8 cellular contexts compared by ENCODE assay signal in the genomic region with DNA sequence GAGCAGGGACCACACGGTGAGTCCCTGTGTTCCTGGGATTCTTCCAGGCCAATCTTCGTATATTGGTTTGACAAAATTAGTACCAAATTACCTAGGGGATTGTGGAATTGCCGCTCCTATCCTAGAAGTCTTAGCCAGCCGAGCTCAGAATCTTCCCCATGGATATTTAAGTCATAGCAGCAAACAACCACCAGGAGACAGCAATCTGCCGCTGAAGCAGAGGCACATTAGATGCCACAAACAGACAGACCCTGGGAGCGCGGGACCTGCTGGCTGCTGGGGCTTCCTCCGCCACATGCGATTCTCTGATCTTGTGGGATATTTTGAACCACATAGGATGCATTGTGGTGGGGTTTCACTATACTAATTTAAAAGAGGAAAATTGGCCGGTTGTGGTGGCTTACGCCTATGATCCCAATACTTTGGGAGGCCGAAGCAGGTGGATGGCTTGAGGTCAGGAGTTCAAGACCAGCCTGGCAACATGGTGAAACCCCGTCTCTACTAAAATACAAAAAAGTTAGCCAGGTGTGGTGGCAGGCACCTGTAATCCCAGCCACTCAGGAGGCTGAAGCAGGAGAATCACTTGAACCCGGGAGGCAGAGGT. TPM values are rescaled to one million over a fixed set of nuclear protein-coding genes. Genes with fewer than 3 reads are reported as not detected.
DNase-seq lines count a peak whose midpoint lies in the region; ATAC-seq, FAIRE-seq and TF ChIP-seq lines count a peak whose summit lies in the region.

No MANE protein-coding gene starts in this region.

- no peaks in the 10 kb centered on the region for H4K20me1 ChIP-seq in keratinocyte (ENCODE audit: control insufficient read depth, extremely low read depth, insufficient read depth, low read length)

- H3K36me3 ChIP-seq in HEK293 (ENCODE audit: control insufficient read depth in 2 of 2, insufficient read depth in 1 of 2, low read length in 2 of 2) = no peaks in the 10 kb centered on the region
- H3K36me3 ChIP-seq in keratinocyte (ENCODE audit: control insufficient read depth in 2 of 2, extremely low read depth in 1 of 2, insufficient read depth in 2 of 2, low read length in 2 of 2) = no peaks in the 10 kb centered on the region

- H3K4me2 ChIP-seq in keratinocyte (ENCODE audit: control insufficient read depth, extremely low read depth, insufficient read depth, low read depth, low read length) = no peak overlapping the region

- no peak overlapping the region for H2AFZ ChIP-seq in keratinocyte (ENCODE audit: control insufficient read depth, low read length)

- H3K27me3 ChIP-seq in keratinocyte (ENCODE audit: control insufficient read depth, extremely low read depth, insufficient read depth, low read length) = peaks cover 3% of the 10 kb centered on the region

- no peaks in the 10 kb centered on the region for H3K9me1 ChIP-seq in keratinocyte (ENCODE audit: control insufficient read depth, extremely low read depth, insufficient read depth, low read length)

- POLR2A ChIA-PET in HEK293 (lab: Yijun Ruan, JAX) = no interaction called here

- no peak for FAIRE-seq in keratinocyte (lab: Jason Lieb, UNC)

- H3K4me3 ChIP-seq in HEK293 (ENCODE audit: low read depth, low read length) (no peak overlapping the region), keratinocyte (ENCODE audit: control insufficient read depth in 2 of 3, extremely low read depth in 1 of 3, insufficient read depth in 2 of 3, low read depth in 1 of 3, low read length in 3 of 3) (no peak overlapping the region)

- H3K9me3 ChIP-seq in HEK293 (ENCODE audit: control insufficient read depth, insufficient read depth, low read depth, low read length) (no peaks in the 10 kb centered on the region), keratinocyte (ENCODE audit: control insufficient read depth, low read depth, low read length) (no peaks in the 10 kb centered on the region)

- CTCF ChIA-PET in HEK293 (lab: Yijun Ruan, JAX) = interaction anchor here (0.6 to 7.2 kb wide), 11 partner anchors 8 to 274 kb away, joined by 3 to 56 read pairs (median 4); no protein-coding TSS in a partner anchor

- DNase-seq in activated CD4-positive, alpha-beta T cell treated with anti-CD3 and anti-CD28 coated beads, Interleukin-2, amount 50 U/mL, for 48 hours = peak; percentile 3 to 10
- DNase-seq in keratinocyte (ENCODE audit: low read depth, low spot score) (no peak), epidermal melanocyte (ENCODE audit: insufficient read length, low spot score) (no peak), DMS79 treated with DMSO at 0.1 percent for 48 hours (lab: John Stamatoyannopoulos, UW) (no peak), NCI-H1436 treated with DMSO at 0.1 percent for 48 hours (lab: John Stamatoyannopoulos, UW) (no peak)

- no peak overlapping the region for H3K9ac ChIP-seq in keratinocyte (ENCODE audit: control insufficient read depth, extremely low read depth, insufficient read depth, low read length)

- dilution Hi-C loops in keratinocyte (cut with MboI; ENCODE audit: extremely low pct_ligation_motif_present, low sequenced_read_pairs) = no loop called here

- no peaks in the 10 kb centered on the region for H3K79me2 ChIP-seq in keratinocyte (ENCODE audit: control insufficient read depth, insufficient read depth, low read length)

- no peak overlapping the region for H3K27ac ChIP-seq in C4-2B
- H3K27ac ChIP-seq in HEK293 (ENCODE audit: extremely low read depth, low read depth, low read length) = no peak overlapping the region
- H3K27ac ChIP-seq in keratinocyte (ENCODE audit: control insufficient read depth, insufficient read depth, low read length) = no peak overlapping the region

- H3K4me1 ChIP-seq in HEK293 (ENCODE audit: control insufficient read depth, insufficient read depth, low read length) (no peaks in the 10 kb centered on the region), keratinocyte (ENCODE audit: control insufficient read depth, extremely low read depth, insufficient read depth, low read length) (no peaks in the 10 kb centered on the region)

- ATAC-seq in GM18873 (IDR thresholded peaks at IDR 0.05; ENCODE audit: low FRiP score, unreplicated experiment) = no peak

- TF ChIP-seq CTCF in C4-2B (conservative IDR thresholded peaks at IDR 0.05) (peak; percentile 76), HEK293 (tag by site-specific recombination; IDR thresholded peaks at IDR 0.05) (no peak), keratinocyte (optimal IDR thresholded peaks at IDR 0.05 in 1 of 3, IDR thresholded peaks at IDR 0.05 in 1 of 3, conservative IDR thresholded peaks at IDR 0.05 in 1 of 3; ENCODE audit: extremely low read depth in 1 of 3, insufficient read depth in 2 of 3, low read length in 3 of 3) (peak; percentile 52 to 75 (median 56))

TF ChIP-seq in HEK293, 187 proteins besides CTCF, POLR2A, EP300 and RAD21:
- peak; percentile 55 for TF ChIP-seq ZBTB17 (tag by site-specific recombination; IDR thresholded peaks at IDR 0.05)
- TF ChIP-seq KLF8 (tag by site-specific recombination; IDR thresholded peaks at IDR 0.05) = no peak

RNA-seq across cellular contexts. Expression of gene ZBTB43, which starts 31.7 kb away (rescaled TPM):
- 10.2 to 24.3 TPM (median 15.2 TPM) in 3 replicates for polyA plus RNA-seq in keratinocyte
- 44.3 TPM for polyA plus RNA-seq in keratinocyte (2011; ENCODE audit: low read depth)
- polyA plus RNA-seq in keratinocyte (2011; cell fraction: cytosol; rRNA removed) = 3.5 and 6.6 TPM in 2 replicates
- polyA plus RNA-seq in keratinocyte (2011; cell fraction: nucleus; rRNA removed) = 20.4 and 26.1 TPM in 2 replicates
- 7.6 and 21.3 TPM in 2 replicates for polyA plus RNA-seq in keratinocyte (2012; ENCODE audit: low replicate concordance)
- 15.8 to 22.2 TPM (median 20.6 TPM) in 3 replicates for polyA minus RNA-seq in keratinocyte
- polyA minus RNA-seq in keratinocyte (2011; cell fraction: cytosol; rRNA and poly(A)+ RNA removed) = 5.2 TPM
- 12.6 and 32.0 TPM in 2 replicates for polyA minus RNA-seq in keratinocyte (2011; cell fraction: nucleus; rRNA and poly(A)+ RNA removed)

Comparison
In these comparisons a context has a peak if more than half of its experiments do, and no peak if none do; other contexts are left out.
1. DNase-seq: peak in activated CD4-positive, alpha-beta T cell treated with anti-CD3 and anti-CD28 coated beads, Interleukin-2, amount 50 U/mL, for 48 hours (2 of 2); none in keratinocyte (single experiment), epidermal melanocyte (single experiment), DMS79 treated with DMSO at 0.1 percent for 48 hours (single experiment) and NCI-H1436 treated with DMSO at 0.1 percent for 48 hours (single experiment).